19 cellular contexts compared by ENCODE assay signal in the genomic region with DNA sequence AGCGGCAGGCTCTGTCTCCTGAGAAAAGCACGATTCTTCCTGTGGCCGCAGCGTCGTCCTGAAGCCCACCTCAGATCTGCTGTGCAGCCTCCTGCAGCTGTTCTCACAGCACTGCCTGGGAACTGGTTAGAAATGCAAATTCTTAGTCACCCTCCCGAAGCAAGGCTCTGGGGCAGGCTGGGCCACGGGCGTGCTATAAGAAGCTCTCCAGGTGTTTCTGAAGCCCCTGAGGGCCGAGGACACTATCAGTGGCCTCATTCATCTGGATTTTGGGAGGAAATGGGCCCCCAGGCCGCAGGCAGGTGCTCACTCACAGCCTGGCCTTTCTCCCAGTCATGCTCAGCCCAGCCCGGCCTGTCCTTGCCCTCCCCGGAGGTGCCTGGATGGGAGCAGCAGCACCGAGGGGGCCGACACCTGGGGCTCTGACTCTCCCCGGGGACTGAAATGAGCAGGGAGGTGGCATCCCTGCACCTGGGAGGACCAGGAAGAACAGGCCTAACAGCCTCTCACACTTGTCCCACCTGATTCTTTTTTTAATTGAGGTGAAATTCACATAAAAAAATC. TPM values are rescaled to one million over a fixed set of nuclear protein-coding genes. Genes with fewer than 3 reads are reported as not detected.
DNase-seq lines count a peak whose midpoint lies in the region; ATAC-seq and TF ChIP-seq lines count a peak whose summit lies in the region.
"Had no signal": no experiment of that assay in that cellular context is flagged by ENCODE, and none has a peak within 500 bp of the region (broad histone marks: within the 10 kb centered on the region; RNA-seq: fewer than 3 reads in every experiment).

No MANE protein-coding gene starts in this region.

- H3K9me3 ChIP-seq in Karpas-422 (ENCODE audit: low read length) (no peaks in the 10 kb centered on the region), lower lobe of right lung (no peaks in the 10 kb centered on the region)
- H3K9me3 ChIP-seq: uterus had no signal

- intact Hi-C loops in lower lobe of right lung (cut with DNase I), result no loop called here

- H3K36me3 ChIP-seq in Karpas-422 (ENCODE audit: insufficient read depth, low read length) (peaks cover 43% of the 10 kb centered on the region), lower lobe of right lung (peaks cover 30% of the 10 kb centered on the region)
- H3K36me3 ChIP-seq: neural progenitor cell, uterus had no signal

- POLR2A ChIA-PET in activated CD4-positive, alpha-beta T cell treated with anti-CD3 and anti-CD28 coated beads, Interleukin-2, amount 10 ng/mL, durations not matched to agents 7 days and 5 days (lab: Charles Lee), result no interaction called here

- peaks cover 31% of the 10 kb centered on the region for H3K4me1 ChIP-seq in Karpas-422 (ENCODE audit: low read length)
- H3K4me1 ChIP-seq in lower lobe of right lung, result peaks cover 23% of the 10 kb centered on the region
- H3K4me1 ChIP-seq: neural progenitor cell, uterus had no signal

- no peak overlapping the region for H3K4me3 Mint-ChIP-seq in activated CD4-positive, alpha-beta T cell treated with anti-CD3 and anti-CD28 coated beads, Interleukin-2, amount 10 ng/mL, durations not matched to agents 7 days and 5 days
- H3K4me3 Mint-ChIP-seq: activated naive CD4-positive, alpha-beta T cell treated with anti-CD3 and anti-CD28 coated beads, Interleukin-2, amount 50 U/mL, for 24 hours; brain; neural progenitor cell; stimulated activated naive CD8-positive, alpha-beta T cell treated with anti-CD3 and anti-CD28 coated beads, Interleukin-15, amount 100 ng/mL, for 72 hours had no signal

- H3K27ac ChIP-seq in Karpas-422 (ENCODE audit: low read length), result peak overlapping the region; percentile 93
- no peak overlapping the region for H3K27ac ChIP-seq in lower lobe of right lung
- H3K27ac ChIP-seq: neural progenitor cell, uterus had no signal

- H3K4me3 ChIP-seq in Karpas-422 (ENCODE audit: low read length) (peak overlapping the region; percentile 32; the same call in 1 of the 2 replicates), lower lobe of right lung (no peak overlapping the region)
- H3K4me3 ChIP-seq: neural progenitor cell, uterus had no signal

- H3K27me3 ChIP-seq in Karpas-422 (ENCODE audit: low read length) (no peaks in the 10 kb centered on the region), lower lobe of right lung (ENCODE audit: low read depth) (no peaks in the 10 kb centered on the region)
- H3K27me3 ChIP-seq: neural progenitor cell, uterus had no signal

- in situ Hi-C loops in GM13977 (cut with MboI; ENCODE audit: low pct_unique_long_range_greater_than_20kb, low sequenced_read_pairs, unreplicated experiment), result no loop called here

- peak overlapping the region; percentile 50 for H3K9ac ChIP-seq in Karpas-422 (ENCODE audit: low read length)
- H3K9ac ChIP-seq: neural progenitor cell had no signal

- no peaks in the 10 kb centered on the region for H3K27me3 Mint-ChIP-seq in activated CD4-positive, alpha-beta T cell treated with anti-CD3 and anti-CD28 coated beads, Interleukin-2, amount 10 ng/mL, durations not matched to agents 7 days and 5 days
- H3K27me3 Mint-ChIP-seq: activated naive CD4-positive, alpha-beta T cell treated with anti-CD3 and anti-CD28 coated beads, Interleukin-2, amount 50 U/mL, for 24 hours; stimulated activated naive CD8-positive, alpha-beta T cell treated with anti-CD3 and anti-CD28 coated beads, Interleukin-15, amount 100 ng/mL, for 72 hours had no signal

- DNase-seq in GM13977 (ENCODE audit: low spot score) (peak; percentile 75), Karpas-422 (peak; percentile 95), lower lobe of right lung (peak; percentile 33), HPDE6-E6E7 (ENCODE audit: extremely low spot score) (no peak), NCI-H2107 treated with DMSO at 0.1 percent for 48 hours (lab: John Stamatoyannopoulos, UW; ENCODE audit: unreplicated experiment) (no peak)
- DNase-seq in activated naive CD4-positive, alpha-beta T cell treated with Interleukin-2 at 50 U/mL for 16 hours, result no peak
- no peak for DNase-seq in activated CD4-positive, alpha-beta T cell treated with anti-CD3 and anti-CD28 coated beads, Interleukin-2, amount 10 ng/mL, durations not matched to agents 7 days and 5 days
- DNase-seq: activated CD4-positive, alpha-beta T cell treated with anti-CD3 and anti-CD28 coated beads for 4 hours; erythroblast; mesenchymal stem cell; retina; Right ventricle myocardium superior; stimulated activated naive CD8-positive, alpha-beta T cell treated with anti-CD3 and anti-CD28 coated beads, Interleukin-15, amount 100 ng/mL, for 72 hours; uterus had no signal

- H3K9me3 Mint-ChIP-seq in activated CD4-positive, alpha-beta T cell treated with anti-CD3 and anti-CD28 coated beads, Interleukin-2, amount 10 ng/mL, durations not matched to agents 7 days and 5 days, result no peaks in the 10 kb centered on the region
- H3K9me3 Mint-ChIP-seq: activated naive CD4-positive, alpha-beta T cell treated with anti-CD3 and anti-CD28 coated beads, Interleukin-2, amount 50 U/mL, for 24 hours; brain; neural progenitor cell; stimulated activated naive CD8-positive, alpha-beta T cell treated with anti-CD3 and anti-CD28 coated beads, Interleukin-15, amount 100 ng/mL, for 72 hours had no signal

- no peaks in the 10 kb centered on the region for H4K20me1 ChIP-seq in Karpas-422 (ENCODE audit: insufficient read depth, low read depth, low read length)

- TF ChIP-seq CTCF in GM13977 (IDR thresholded peaks at IDR 0.05; ENCODE audit: extremely low read depth, insufficient read depth, missing control alignments) (no peak), lower lobe of right lung (IDR thresholded peaks at IDR 0.05) (no peak)

- no peaks in the 10 kb centered on the region for H3K9me2 ChIP-seq in Karpas-422 (replicated peaks; ENCODE audit: insufficient read depth, low read length)

- H3K27ac Mint-ChIP-seq in activated CD4-positive, alpha-beta T cell treated with anti-CD3 and anti-CD28 coated beads, Interleukin-2, amount 10 ng/mL, durations not matched to agents 7 days and 5 days, result no peak overlapping the region
- H3K27ac Mint-ChIP-seq: activated naive CD4-positive, alpha-beta T cell treated with anti-CD3 and anti-CD28 coated beads, Interleukin-2, amount 50 U/mL, for 24 hours; neural progenitor cell had no signal

- CTCF ChIA-PET in activated CD4-positive, alpha-beta T cell treated with anti-CD3 and anti-CD28 coated beads, Interleukin-2, amount 10 ng/mL, durations not matched to agents 7 days and 5 days (lab: Charles Lee), result interaction anchor here (0.6 to 1.4 kb wide), 2 partner anchors 8 to 11 kb away, joined by 3 to 5 read pairs; no protein-coding TSS in a partner anchor

- H2AFZ ChIP-seq in Karpas-422 (ENCODE audit: low read length), result no peak overlapping the region
- H2AFZ ChIP-seq: neural progenitor cell had no signal

- ATAC-seq in GM21825 (IDR thresholded peaks at IDR 0.05; ENCODE audit: unreplicated experiment) (peak; percentile 58), lower lobe of right lung (no peak)
- ATAC-seq: HepG2; stimulated activated naive CD8-positive, alpha-beta T cell treated with anti-CD3 and anti-CD28 coated beads, Interleukin-15, amount 100 ng/mL, for 72 hours had no signal

- H3K36me3 Mint-ChIP-seq in activated CD4-positive, alpha-beta T cell treated with anti-CD3 and anti-CD28 coated beads, Interleukin-2, amount 10 ng/mL, durations not matched to agents 7 days and 5 days (ENCODE audit: low read depth), result peaks cover 21% of the 10 kb centered on the region

- H3K79me2 ChIP-seq in Karpas-422 (ENCODE audit: low read length), result peaks cover 6% of the 10 kb centered on the region; the same call in 1 of the 2 replicates

- H3K4me1 Mint-ChIP-seq in activated CD4-positive, alpha-beta T cell treated with anti-CD3 and anti-CD28 coated beads, Interleukin-2, amount 10 ng/mL, durations not matched to agents 7 days and 5 days, result peaks cover 20% of the 10 kb centered on the region
- H3K4me1 Mint-ChIP-seq: activated naive CD4-positive, alpha-beta T cell treated with anti-CD3 and anti-CD28 coated beads, Interleukin-2, amount 50 U/mL, for 24 hours; brain; neural progenitor cell had no signal

- peak overlapping the region; percentile 53 for H3K4me2 ChIP-seq in Karpas-422 (ENCODE audit: low read depth, low read length, poor library complexity, severe bottlenecking)
- H3K4me2 ChIP-seq: neural progenitor cell had no signal

RNA-seq across cellular contexts. Expression of a gene that starts 10.4 kb away (rescaled TPM):
- total RNA-seq in Karpas-422 (2014; rRNA removed; shearing (Covaris generic); ENCODE audit: low replicate concordance), result 22.4 and 31.5 TPM in 2 replicates
- 3.9 TPM for total RNA-seq in lower lobe of right lung
- 10 to 100 TPM; 80.7 to 98.7 TPM for total RNA-seq in activated CD4-positive, alpha-beta T cell treated with anti-CD3 and anti-CD28 coated beads, Interleukin-2, amount 10 ng/mL, durations not matched to agents 7 days and 5 days
- total RNA-seq: HepG2 had no signal

RNA-seq across cellular contexts. Expression of a gene that starts 23.8 kb away (rescaled TPM):
- total RNA-seq in Karpas-422 (2014; rRNA removed; shearing (Covaris generic); ENCODE audit: low replicate concordance), result 9.1 and 12.7 TPM in 2 replicates
- total RNA-seq in lower lobe of right lung, result 5.7 TPM
- total RNA-seq in activated CD4-positive, alpha-beta T cell treated with anti-CD3 and anti-CD28 coated beads, Interleukin-2, amount 10 ng/mL, durations not matched to agents 7 days and 5 days, result 10 to 100 TPM; 13.2 to 13.8 TPM

Comparison
In these comparisons a context has a peak if more than half of its experiments do, and no peak if none do; other contexts are left out.
1. DNase-seq: peak in GM13977 (single experiment), Karpas-422 (single experiment) and lower lobe of right lung (single experiment); none in HPDE6-E6E7 (single experiment), NCI-H2107 treated with DMSO at 0.1 percent for 48 hours (single experiment), activated naive CD4-positive, alpha-beta T cell treated with Interleukin-2 at 50 U/mL for 16 hours (single experiment) and activated CD4-positive, alpha-beta T cell treated with anti-CD3 and anti-CD28 coated beads, Interleukin-2, amount 10 ng/mL, durations not matched to agents 7 days and 5 days (single experiment).